Comparison of ENCODE assay signal across 28 cellular contexts in the genomic region with DNA sequence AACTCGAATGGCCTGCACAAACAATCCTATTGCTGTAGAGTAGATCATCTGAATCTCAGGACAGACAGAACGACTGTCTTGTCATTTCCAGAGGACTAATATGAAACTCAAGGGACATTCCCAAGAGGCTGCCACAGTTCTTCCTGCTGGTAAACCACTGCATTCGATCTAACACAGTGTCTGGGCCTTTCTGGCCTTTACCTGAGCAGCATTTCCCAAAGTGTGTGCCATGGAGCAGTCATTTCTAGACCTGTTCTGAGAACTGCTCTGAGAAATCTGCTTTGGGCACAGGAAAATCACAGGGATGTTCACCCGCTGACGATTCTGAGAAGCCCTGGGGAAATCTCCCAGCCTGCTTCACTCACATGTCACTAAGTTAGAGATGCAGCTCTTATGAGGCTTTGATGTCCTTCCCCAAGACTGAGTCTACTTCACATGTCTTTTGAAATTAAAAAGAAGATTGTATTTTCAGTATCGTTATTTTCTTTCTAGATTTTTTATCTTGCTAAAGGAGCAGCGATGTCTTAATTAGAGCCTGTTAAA. TPM values are rescaled to one million over a fixed set of nuclear protein-coding genes. Genes with fewer than 3 reads are reported as not detected.
A peak's percentile ranks its signal among the peaks of the same experiment; 100 is the strongest.
DNase-seq lines count a peak whose midpoint lies in the region; ATAC-seq, FAIRE-seq and TF ChIP-seq lines count a peak whose summit lies in the region.
"Had no signal": no experiment of that assay in that cellular context is flagged by ENCODE, and none has a peak within 500 bp of the region (broad histone marks: within the 10 kb centered on the region; RNA-seq: fewer than 3 reads in every experiment).

No MANE protein-coding gene starts in this region.

- no peak for TF ChIP-seq RAD21 in HepG2 (CRISPR knock-in tag; IDR thresholded peaks at IDR 0.05)

- TF ChIP-seq CTCF in HepG2 (CRISPR knock-in tag; IDR thresholded peaks at IDR 0.05) (no peak), right lobe of liver (IDR thresholded peaks at IDR 0.05) (no peak)

- TF ChIP-seq EP300 in HepG2 (IDR thresholded peaks at IDR 0.05; ENCODE audit: low read depth in 2 of 2, low read length in 2 of 2): no peak
- no peak for TF ChIP-seq EP300 in HepG2 (CRISPR knock-in tag; IDR thresholded peaks at IDR 0.05; ENCODE audit: borderline replicate concordance)

- H3K4me3 ChIP-seq in HepG2 (replicated peaks in 1 of 3; ENCODE audit: insufficient read depth in 1 of 3, low read depth in 2 of 3, low read length in 3 of 3) (no peak overlapping the region), right lobe of liver (no peak overlapping the region)
- H3K4me3 ChIP-seq: gastroesophageal sphincter, thoracic aorta, vagina had no signal

- H3K27me3 ChIP-seq in HepG2 (ENCODE audit: control insufficient read depth in 1 of 2, insufficient read depth in 2 of 2, low read length in 2 of 2) (peaks cover 2 to 14% of the 10 kb centered on the region in 2 experiments; a peak in 2 of 5 replicates), right lobe of liver (no peaks in the 10 kb centered on the region)
- H3K27me3 ChIP-seq: gastroesophageal sphincter, vagina had no signal

- DNase-seq in HepG2 (ENCODE audit: low spot score) (no peak), right lobe of liver (no peak), NCI-H2196 treated with DMSO at 0.1 percent for 48 hours (lab: John Stamatoyannopoulos, UW; ENCODE audit: unreplicated experiment) (no peak), hepatic stellate cell (ENCODE audit: low spot score) (no peak), DMS153 treated with DMSO at 0.1 percent for 48 hours (lab: John Stamatoyannopoulos, UW; ENCODE audit: unreplicated experiment) (no peak)
- DNase-seq: ACHN; activated CD4-positive, alpha-beta T cell treated with anti-CD3 and anti-CD28 coated beads, Interleukin-2, amount 50 U/mL, for 1 hour; activated naive CD8-positive, alpha-beta T cell treated with anti-CD3 and anti-CD28 coated beads, Interleukin-2, amount 10 ng/mL, durations not matched to agents 7 days and 5 days; Caco-2; central memory CD4-positive, alpha-beta T cell; islet precursor cell; midbrain; natural killer cell; NCI-H2029 treated with DMSO at 0.1 percent for 48 hours; NCI-H345; NCI-H748 treated with DMSO at 0.1 percent for 48 hours; retina; stimulated activated CD4-positive, alpha-beta T cell treated with anti-CD3 and anti-CD28 coated beads, Interleukin-4, amount 100 ng/mL, for 24 hours; stimulated activated naive CD4-positive, alpha-beta T cell treated with Interleukin-2 at 50 U/mL for 16 hours; WERI-Rb-1 had no signal

- H4K20me1 ChIP-seq in HepG2 (ENCODE audit: insufficient read depth, low read length): no peaks in the 10 kb centered on the region

- CTCF ChIA-PET in HepG2 (lab: Yijun Ruan, JAX; ENCODE audit: low intra/inter-chr PET ratio, low total read pairs): no interaction called here

- H3K4me2 ChIP-seq in HepG2 (ENCODE audit: low read depth, low read length): peak overlapping the region; percentile 13; the same call in 1 of the 2 replicates

- FAIRE-seq in HepG2 (lab: Jason Lieb, UNC): no peak
- FAIRE-seq: endometrium had no signal

- BruUV-seq in HepG2 (replicated peaks; lab: Mats Ljungman, UMichigan): no TSS peak

- no peaks in the 10 kb centered on the region; the same call in 1 of the 2 replicates for H3K4me1 ChIP-seq in HepG2 (ENCODE audit: insufficient read depth, low read length)
- no peaks in the 10 kb centered on the region for H3K4me1 ChIP-seq in right lobe of liver
- H3K4me1 ChIP-seq: Caco-2, gastroesophageal sphincter, vagina had no signal

- 22% methylated on average over 6 of the region's 7 CpGs for WGBS in HepG2 (ENCODE audit: low lambda C conversion rate)
- 60% methylated on average over 6 of the region's 7 CpGs for WGBS in right lobe of liver (ENCODE audit: insufficient coverage, low coverage, low lambda C conversion rate, missing lambda C conversion rate)

- H3K9me3 ChIP-seq in HepG2 (ENCODE audit: low read length) (no peaks in the 10 kb centered on the region), right lobe of liver (no peaks in the 10 kb centered on the region)
- H3K9me3 ChIP-seq: Caco-2, gastroesophageal sphincter, thoracic aorta, vagina had no signal

- H3K9ac ChIP-seq in HepG2 (ENCODE audit: insufficient read depth, low read depth, low read length): no peak overlapping the region

- no peaks in the 10 kb centered on the region for H3K79me2 ChIP-seq in HepG2 (ENCODE audit: insufficient read depth, low read length)

- intact Hi-C loops in HepG2 (cut with micrococcal nuclease; ENCODE audit: unreplicated experiment) (loop anchor here (10.0 kb wide), 1 partner anchor 160 kb away; the partner anchor contains the start of gene KLHL7), right lobe of liver (cut with DNase I) (no loop called here)

- no peak for TF ChIP-seq POLR2A in HepG2 (IDR thresholded peaks at IDR 0.05; ENCODE audit: insufficient read depth in 1 of 2, low read depth in 2 of 2, low read length in 2 of 2)
- TF ChIP-seq POLR2A in right lobe of liver (IDR thresholded peaks at IDR 0.05): no peak

- in situ Hi-C loops in HepG2 (cut with HindIII; ENCODE audit: extremely low pct_ligation_motif_present, low pct_unique_long_range_greater_than_20kb): loop anchor here (25.0 kb wide), 1 partner anchor 447 kb away; the partner anchor contains the start of gene STK31

- H3K27ac ChIP-seq in HepG2 (ENCODE audit: extremely low read length, insufficient read depth, low read length) (no peak overlapping the region), right lobe of liver (no peak overlapping the region)
- H3K27ac ChIP-seq: gastroesophageal sphincter, RWPE1, thoracic aorta, vagina, WERI-Rb-1 had no signal

- POLR2A ChIA-PET in HepG2 (lab: Yijun Ruan, JAX): no interaction called here

- H3K36me3 ChIP-seq in HepG2 (replicated peaks in 1 of 2; ENCODE audit: control insufficient read depth in 1 of 2, insufficient read depth in 2 of 2, low read length in 2 of 2) (no peaks in the 10 kb centered on the region), right lobe of liver (no peaks in the 10 kb centered on the region)
- H3K36me3 ChIP-seq: WERI-Rb-1 had no signal

- peak overlapping the region; percentile 8 for H2AFZ ChIP-seq in HepG2 (ENCODE audit: low read length)

- ATAC-seq in HepG2 (no peak), right lobe of liver (no peak), GM21619 (IDR thresholded peaks at IDR 0.05; ENCODE audit: unreplicated experiment) (peak; percentile 51), HG03432 (IDR thresholded peaks at IDR 0.05; ENCODE audit: unreplicated experiment) (peak; percentile 73), GM19023 (IDR thresholded peaks at IDR 0.05; ENCODE audit: unreplicated experiment) (no peak)
- ATAC-seq: gastroesophageal sphincter, natural killer cell had no signal

TF ChIP-seq in HepG2, 621 proteins besides CTCF, POLR2A, EP300 and RAD21 (continues in another document):
- no peak for TF ChIP-seq TSC22D2 (CRISPR knock-in tag; IDR thresholded peaks at IDR 0.05; ENCODE audit: borderline replicate concordance)

RNA-seq across cellular contexts. Expression of gene GPNMB, which starts 18.4 kb away (rescaled TPM):
- 1.6 TPM in 2 replicates for total RNA-seq in HepG2 (2016; rRNA removed; fragmentation: Illumina TruSeq; extraction: Trizol)
- 1.2 and 1.5 TPM in 2 replicates for total RNA-seq in HepG2 (2016; cell fraction: cytosol; rRNA removed; fragmentation: Illumina TruSeq; extraction: Trizol; ENCODE audit: low read depth)
- total RNA-seq in HepG2 (2016; cell fraction: insoluble cytoplasmic fraction; rRNA removed; fragmentation: Illumina TruSeq; extraction: Trizol): 1.7 and 2.0 TPM in 2 replicates
- 2.6 and 2.7 TPM in 2 replicates for total RNA-seq in HepG2 (2016; cell fraction: membrane; rRNA removed; fragmentation: Illumina TruSeq; extraction: Trizol)
- 1.3 and 1.6 TPM in 2 replicates for total RNA-seq in HepG2 (2016; cell fraction: nucleus; rRNA removed; fragmentation: Illumina TruSeq; extraction: Trizol)
- polyA plus RNA-seq in HepG2 (2011; rRNA removed): 0.91 and 1.1 TPM in 2 replicates
- 0.91 and 1.3 TPM in 2 replicates for polyA plus RNA-seq in HepG2 (2011; cell fraction: cytosol; rRNA removed)
- polyA plus RNA-seq in HepG2 (2011; cell fraction: nucleus; rRNA removed): 0.39 and 1.2 TPM in 2 replicates
- polyA plus RNA-seq in HepG2 (2012): 1.2 and 2.6 TPM in 2 replicates
- polyA plus RNA-seq in HepG2 (2016; cell fraction: cytosol; fragmentation: Illumina TruSeq; extraction: Trizol; ENCODE audit: low read depth): 1.2 and 1.7 TPM in 2 replicates
- 1.1 and 1.2 TPM in 2 replicates for polyA plus RNA-seq in HepG2 (2016; cell fraction: insoluble cytoplasmic fraction; fragmentation: Illumina TruSeq; extraction: Trizol; ENCODE audit: low read depth)
- polyA plus RNA-seq in HepG2 (2016; cell fraction: membrane; fragmentation: Illumina TruSeq; extraction: Trizol; ENCODE audit: low read depth): 3.0 and 3.7 TPM in 2 replicates
- 1.7 and 2.8 TPM in 2 replicates for polyA plus RNA-seq in HepG2 (2016; cell fraction: nucleus; fragmentation: Illumina TruSeq; extraction: Trizol; ENCODE audit: insufficient read depth, low read depth)
- 1.2 TPM in 2 replicates for polyA minus RNA-seq in HepG2 (2011; rRNA and poly(A)+ RNA removed; ENCODE audit: low replicate concordance)
- 1.4 TPM in 1 of 2 replicates, not detected in the other for polyA minus RNA-seq in HepG2 (2011; cell fraction: cytosol; rRNA and poly(A)+ RNA removed)
- polyA minus RNA-seq in HepG2 (2011; cell fraction: nucleus; rRNA and poly(A)+ RNA removed): 1.4 and 3.0 TPM in 2 replicates
- 10 to 100 TPM in 4 of 6 experiments, 1 to 10 TPM in 2; 5.8 to 64.9 (median 13.4) TPM for total RNA-seq in right lobe of liver
- total RNA-seq: natural killer cell had no signal

RNA-seq across cellular contexts. Expression of gene MALSU1, which starts 34.2 kb away (rescaled TPM):
- 141 and 188 TPM in 2 replicates for total RNA-seq in HepG2 (2016; rRNA removed; fragmentation: Illumina TruSeq; extraction: Trizol)
- total RNA-seq in HepG2 (2016; cell fraction: cytosol; rRNA removed; fragmentation: Illumina TruSeq; extraction: Trizol; ENCODE audit: low read depth): 55.4 and 74.4 TPM in 2 replicates
- 134 and 186 TPM in 2 replicates for total RNA-seq in HepG2 (2016; cell fraction: insoluble cytoplasmic fraction; rRNA removed; fragmentation: Illumina TruSeq; extraction: Trizol)
- total RNA-seq in HepG2 (2016; cell fraction: membrane; rRNA removed; fragmentation: Illumina TruSeq; extraction: Trizol): 96.1 and 111 TPM in 2 replicates
- 49.1 and 52.9 TPM in 2 replicates for total RNA-seq in HepG2 (2016; cell fraction: nucleus; rRNA removed; fragmentation: Illumina TruSeq; extraction: Trizol)
- 51.6 and 72.0 TPM in 2 replicates for polyA plus RNA-seq in HepG2 (2011; rRNA removed)
- polyA plus RNA-seq in HepG2 (2011; cell fraction: cytosol; rRNA removed): 82.4 and 82.6 TPM in 2 replicates
- 24.8 and 38.6 TPM in 2 replicates for polyA plus RNA-seq in HepG2 (2011; cell fraction: nucleus; rRNA removed)
- polyA plus RNA-seq in HepG2 (2012): 58.1 and 99.3 TPM in 2 replicates
- 78.8 and 82.1 TPM in 2 replicates for polyA plus RNA-seq in HepG2 (2016; cell fraction: cytosol; fragmentation: Illumina TruSeq; extraction: Trizol; ENCODE audit: low read depth)
- polyA plus RNA-seq in HepG2 (2016; cell fraction: insoluble cytoplasmic fraction; fragmentation: Illumina TruSeq; extraction: Trizol; ENCODE audit: low read depth): 213 and 216 TPM in 2 replicates
- polyA plus RNA-seq in HepG2 (2016; cell fraction: membrane; fragmentation: Illumina TruSeq; extraction: Trizol; ENCODE audit: low read depth): 91.1 and 105 TPM in 2 replicates
- polyA plus RNA-seq in HepG2 (2016; cell fraction: nucleus; fragmentation: Illumina TruSeq; extraction: Trizol; ENCODE audit: insufficient read depth, low read depth): 99.5 and 103 TPM in 2 replicates
- 18.4 and 23.7 TPM in 2 replicates for polyA minus RNA-seq in HepG2 (2011; rRNA and poly(A)+ RNA removed; ENCODE audit: low replicate concordance)
- polyA minus RNA-seq in HepG2 (2011; cell fraction: cytosol; rRNA and poly(A)+ RNA removed): 40.5 and 48.0 TPM in 2 replicates
- polyA minus RNA-seq in HepG2 (2011; cell fraction: nucleus; rRNA and poly(A)+ RNA removed): 41.1 and 44.5 TPM in 2 replicates
- total RNA-seq in right lobe of liver: 10 to 100 TPM; 36.7 to 55.1 (median 44.7) TPM

Comparison
In these comparisons a context has a peak if more than half of its experiments do, and no peak if none do; other contexts are left out.
1. ATAC-seq: peak in GM21619 (single experiment) and HG03432 (single experiment); none in HepG2 (single experiment), right lobe of liver (0 of 4) and GM19023 (single experiment).